Comparison of ENCODE assay signal across 8 cellular contexts in genomic region chr21:14864211-14865021, GRCh38.
A peak's percentile ranks its signal among the peaks of the same experiment; 100 is the strongest.
DNase-seq lines count a peak whose midpoint lies in the region; ATAC-seq, FAIRE-seq and TF ChIP-seq lines count a peak whose summit lies in the region.

No MANE protein-coding gene starts in this region.

- TF ChIP-seq POLR2A in A549 (IDR thresholded peaks at IDR 0.05; ENCODE audit: low read length), result no peak
- no peak for TF ChIP-seq POLR2A in ovary (IDR thresholded peaks at IDR 0.05)

- intact Hi-C loops in activated T-helper 1 cell treated with anti-CD3 and anti-CD28 coated beads, Interleukin-12 subunit alpha, Interleukin-12 subunit beta, Interleukin-2, Interleukin-4 antibody, amounts not matched to agents 30 ng/mL and 10 ng/mL and 1 ng/mL, durations not matched to agents 14 hours and 24 hours and 36 hours (cut with micrococcal nuclease), result loop anchor here (1.0 to 10.0 kb wide), 4 partner anchors 200 to 728 kb away; partner anchors contain the start of gene NRIP1
- intact Hi-C loops in ovary (cut with DNase I), result loop anchor here in 2 of 4 donors (5.0 to 10.0 kb wide), 2 partner anchors 200 to 618 kb away; partner anchors contain the start of gene NRIP1 (in 2 of the 2)

- no peak overlapping the region for H3K4me3 Mint-ChIP-seq in activated T-helper 1 cell treated with anti-CD3 and anti-CD28 coated beads, Interleukin-12 subunit alpha, Interleukin-12 subunit beta, Interleukin-2, Interleukin-4 antibody, amounts not matched to agents 30 ng/mL and 10 ng/mL and 1 ng/mL, durations not matched to agents 14 hours and 24 hours and 36 hours

- no peaks in the 10 kb centered on the region for H3K36me3 ChIP-seq in ovary

- no peaks in the 10 kb centered on the region for H3K36me3 Mint-ChIP-seq in activated T-helper 1 cell treated with anti-CD3 and anti-CD28 coated beads, Interleukin-12 subunit alpha, Interleukin-12 subunit beta, Interleukin-2, Interleukin-4 antibody, amounts not matched to agents 30 ng/mL and 10 ng/mL and 1 ng/mL, durations not matched to agents 14 hours and 24 hours and 36 hours (ENCODE audit: low read depth)

- TF ChIP-seq EP300 in A549 (IDR thresholded peaks at IDR 0.05) (no peak), ovary (IDR thresholded peaks at IDR 0.05) (no peak)

- peak; percentile 44 for TF ChIP-seq CTCF in A549 (IDR thresholded peaks at IDR 0.05)
- peak; percentile 87 for TF ChIP-seq CTCF in GM13977 (IDR thresholded peaks at IDR 0.05; ENCODE audit: extremely low read depth, insufficient read depth, missing control alignments)
- TF ChIP-seq CTCF in ovary (IDR thresholded peaks at IDR 0.05), result peak in 2 of 3 donors; percentile 31 to 36

- no peaks in the 10 kb centered on the region for H3K27me3 ChIP-seq in ovary

- WGBS in A549 (ENCODE audit: missing lambda C conversion rate), result 9% methylated on average over 9 of the region's 9 CpGs
- 27 to 31% (median 27%) methylated on average over 9 of the region's 9 CpGs for WGBS in ovary, 3 donors

- H3K4me1 ChIP-seq in A549 (peaks cover 31% of the 10 kb centered on the region), ovary (ENCODE audit: insufficient read depth) (peaks cover 4% of the 10 kb centered on the region)

- H3K4me3 ChIP-seq in A549 (no peak overlapping the region), ovary (no peak overlapping the region)

- H3K27ac ChIP-seq in A549 (peak overlapping the region; percentile 72 to 73), ovary (no peak overlapping the region)

- FAIRE-seq in A549 (lab: Jason Lieb, UNC), result no peak

- H3K4me1 Mint-ChIP-seq in activated T-helper 1 cell treated with anti-CD3 and anti-CD28 coated beads, Interleukin-12 subunit alpha, Interleukin-12 subunit beta, Interleukin-2, Interleukin-4 antibody, amounts not matched to agents 30 ng/mL and 10 ng/mL and 1 ng/mL, durations not matched to agents 14 hours and 24 hours and 36 hours (ENCODE audit: low read depth), result peaks cover 5% of the 10 kb centered on the region

- no peaks in the 10 kb centered on the region for H3K9me3 Mint-ChIP-seq in activated T-helper 1 cell treated with anti-CD3 and anti-CD28 coated beads, Interleukin-12 subunit alpha, Interleukin-12 subunit beta, Interleukin-2, Interleukin-4 antibody, amounts not matched to agents 30 ng/mL and 10 ng/mL and 1 ng/mL, durations not matched to agents 14 hours and 24 hours and 36 hours

- TF ChIP-seq RAD21 in A549 (conservative IDR thresholded peaks at IDR 0.05 in 1 of 2, IDR thresholded peaks at IDR 0.05 in 1 of 2), result peak; percentile 75 to 77

- in situ Hi-C loops in GM13977 (cut with MboI; ENCODE audit: low pct_unique_long_range_greater_than_20kb, low sequenced_read_pairs, unreplicated experiment), result loop anchor here (25.0 kb wide), 1 partner anchor 623 kb away; no protein-coding TSS in a partner anchor

- CTCF ChIA-PET in A549 (lab: Yijun Ruan, JAX), result interaction anchor here (0.7 to 1.8 kb wide), 18 partner anchors 9 to 728 kb away, joined by 3 to 6 read pairs (median 4); partner anchors contain the start of gene NRIP1

- DNase-seq in A549 (ENCODE audit: low read depth in 1 of 2, low spot score in 1 of 2) (peak; percentile 21 to 78), GM13977 (ENCODE audit: low spot score) (no peak), NCI-H526 treated with DMSO at 0.1 percent for 48 hours (lab: John Stamatoyannopoulos, UW) (peak; percentile 31), glomerular visceral epithelial cell (ENCODE audit: extremely low spot score) (peak; percentile 82), ovary (peak; percentile 63 to 80 (median 70)), HuH-7.5 (ENCODE audit: low spot score) (no peak)
- DNase-seq in activated T-helper 1 cell treated with anti-CD3 and anti-CD28 coated beads, Interleukin-12 subunit alpha, Interleukin-12 subunit beta, Interleukin-2, Interleukin-4 antibody, amounts not matched to agents 30 ng/mL and 10 ng/mL and 1 ng/mL, durations not matched to agents 14 hours and 24 hours and 36 hours (ENCODE audit: low spot score), result peak; percentile 16

- ATAC-seq in A549 (peak; percentile 96 to 97), HG02885 (IDR thresholded peaks at IDR 0.05; ENCODE audit: poor library complexity, unreplicated experiment) (peak; percentile 88)

- H3K4me2 ChIP-seq in A549, result peak overlapping the region; percentile 64

- H3K27ac Mint-ChIP-seq in activated T-helper 1 cell treated with anti-CD3 and anti-CD28 coated beads, Interleukin-12 subunit alpha, Interleukin-12 subunit beta, Interleukin-2, Interleukin-4 antibody, amounts not matched to agents 30 ng/mL and 10 ng/mL and 1 ng/mL, durations not matched to agents 14 hours and 24 hours and 36 hours, result no peak overlapping the region

- H3K27me3 Mint-ChIP-seq in activated T-helper 1 cell treated with anti-CD3 and anti-CD28 coated beads, Interleukin-12 subunit alpha, Interleukin-12 subunit beta, Interleukin-2, Interleukin-4 antibody, amounts not matched to agents 30 ng/mL and 10 ng/mL and 1 ng/mL, durations not matched to agents 14 hours and 24 hours and 36 hours (ENCODE audit: insufficient read depth), result no peaks in the 10 kb centered on the region

- no peaks in the 10 kb centered on the region for H3K9me3 ChIP-seq in A549
- H3K9me3 ChIP-seq in ovary, result no peaks in the 10 kb centered on the region

- POLR2A ChIA-PET in A549 (lab: Yijun Ruan, JAX), result no interaction called here

TF ChIP-seq in A549, 52 proteins besides CTCF, POLR2A, EP300 and RAD21:
- TF ChIP-seq SMC3 (IDR thresholded peaks at IDR 0.05) (peak; percentile 52), JUN (IDR thresholded peaks at IDR 0.05) (peak in 1 of 2 experiments; percentile 29; a peak in 1 of 5 replicates), ZC3H11A (IDR thresholded peaks at IDR 0.05) (no peak), CEBPB (IDR thresholded peaks at IDR 0.05) (peak in 1 of 2 experiments; percentile 34; a peak in 1 of 4 replicates)
TF ChIP-seq in A549: peak in this region for 3.

Comparison
In these comparisons a context has a peak if more than half of its experiments do, and no peak if none do; other contexts are left out.
1. DNase-seq: peak in A549 (2 of 2), NCI-H526 treated with DMSO at 0.1 percent for 48 hours (single experiment), activated T-helper 1 cell treated with anti-CD3 and anti-CD28 coated beads, Interleukin-12 subunit alpha, Interleukin-12 subunit beta, Interleukin-2, Interleukin-4 antibody, amounts not matched to agents 30 ng/mL and 10 ng/mL and 1 ng/mL, durations not matched to agents 14 hours and 24 hours and 36 hours (single experiment), glomerular visceral epithelial cell (single experiment) and ovary (5 of 5); none in GM13977 (single experiment) and HuH-7.5 (single experiment).
2. H3K27ac ChIP-seq: peak in A549 (2 of 2); none in ovary (0 of 2).
3. CTCF ChIP-seq: peak in every context shown above with its lines; median percentile 87 in GM13977; 44 in A549; 34 in ovary.